In genomic region chr1:26288311-26288941, GRCh38 we compare ENCODE assay signal across 8 cellular contexts. TPM values are rescaled to one million over a fixed set of nuclear protein-coding genes. Genes with fewer than 3 reads are reported as not detected.
DNase-seq lines count a peak whose midpoint lies in the region; ATAC-seq and FAIRE-seq lines count a peak whose summit lies in the region.

No MANE protein-coding gene starts in this region.

- peaks cover 0 to 5% of the 10 kb centered on the region in 2 donors for H3K4me1 ChIP-seq in small intestine (ENCODE audit: control insufficient read depth in 2 of 2, insufficient read depth in 1 of 2, low read depth in 1 of 2, low read length in 1 of 2)

- no peaks in the 10 kb centered on the region for H3K27me3 Mint-ChIP-seq in T-cell

- H3K9me3 ChIP-seq in small intestine (ENCODE audit: control insufficient read depth, low read depth) = no peaks in the 10 kb centered on the region

- peaks cover 5% of the 10 kb centered on the region for H3K36me3 Mint-ChIP-seq in T-cell

- H3K4me1 Mint-ChIP-seq in T-cell = peaks cover 92 to 96% (median 96%) of the 10 kb centered on the region in 3 donors

- H3K27ac Mint-ChIP-seq in T-cell = peak overlapping the region; percentile 99 to 100

- peak overlapping the region; percentile 50 for H3K27ac ChIP-seq in angular gyrus (ENCODE audit: low read depth, low read length)
- peak overlapping the region; percentile 65 to 70 for H3K27ac ChIP-seq in small intestine (ENCODE audit: low read depth in 1 of 2, low read length in 1 of 2)

- no peaks in the 10 kb centered on the region for H3K36me3 ChIP-seq in small intestine (ENCODE audit: control insufficient read depth in 2 of 2, insufficient read depth in 2 of 2, low read length in 2 of 2)

- no peak overlapping the region for H3K4me3 ChIP-seq in small intestine (ENCODE audit: low read depth in 1 of 2, low read length in 2 of 2)

- CTCF ChIA-PET in T-cell (lab: Charles Lee) = interaction anchor here (0.6 to 2.7 kb wide), 12 partner anchors 9 to 1510 kb away, joined by 3 to 13 read pairs (median 4); partner anchors contain the start of genes CD52 (in 1 of the 2) and SH3BGRL3 (in 1 of the 2)

- no peaks in the 10 kb centered on the region for H3K9me3 Mint-ChIP-seq in T-cell

- POLR2A ChIA-PET in T-cell (lab: Charles Lee) = interaction anchor here in 1 of 2 donors (1.4 kb wide), 1 partner anchor 30 kb away, joined by 4 read pairs; no protein-coding TSS in a partner anchor

- no peak for FAIRE-seq in small intestine (lab: Jason Lieb, UNC)

- DNase-seq in GF-D8 (lab: John Stamatoyannopoulos, UW) (peak; percentile 94), T-cell (peak in 10 of 34 experiments; percentile 18 to 67 (median 28)), small intestine (peak; percentile 55), NCI-H2171 treated with DMSO at 0.1 percent for 48 hours (lab: John Stamatoyannopoulos, UW) (no peak), cortex of kidney (lab: John Stamatoyannopoulos, UW) (no peak), NCI-H1105 treated with DMSO at 0.1 percent for 48 hours (lab: John Stamatoyannopoulos, UW) (no peak)

- H3K27me3 ChIP-seq in small intestine (ENCODE audit: control insufficient read depth in 2 of 2, insufficient read depth in 2 of 2, low read length in 2 of 2) = no peaks in the 10 kb centered on the region

- peak overlapping the region; percentile 62 to 94 (median 68) for H3K4me3 Mint-ChIP-seq in T-cell

- 26 to 43% (median 33%) methylated on average over 5 of the region's 5 CpGs for WGBS in small intestine, 3 donors

- ATAC-seq in T-cell (replicated peaks in 1 of 4) (peak in 2 of 4 experiments; percentile 12 to 17), GM18858 (IDR thresholded peaks at IDR 0.05; ENCODE audit: unreplicated experiment) (no peak)

RNA-seq across cellular contexts. Expression of gene SH3BGRL3, which starts 8.5 kb away (rescaled TPM):
- 100 to 1,000 TPM; 218 to 457 (median 370) TPM for total RNA-seq in T-cell
- polyA plus RNA-seq in small intestine = 100 to 1,000 TPM; 157 to 238 (median 199) TPM

RNA-seq across cellular contexts. Expression of gene UBXN11, which starts 18.0 kb away (rescaled TPM):
- total RNA-seq in T-cell = 100 to 1,000 TPM in 3 of 5 donors, 10 to 100 TPM in 2; 39.5 to 112 (median 104) TPM
- 10 to 100 TPM in 1 of 3 donors, 1 to 10 TPM in 2; 1.1 to 20.2 (median 2.7) TPM for polyA plus RNA-seq in small intestine

RNA-seq across cellular contexts. Expression of gene CD52, which starts 29.3 kb away (rescaled TPM):
- total RNA-seq in T-cell = 1,000 to 10,000 TPM in 4 of 5 donors, 100 to 1,000 TPM in 1; 994 to 1,121 (median 1,054) TPM
- polyA plus RNA-seq in small intestine = 100 to 1,000 TPM in 1 of 3 donors, 10 to 100 TPM in 2; 31.1 to 116 (median 42.5) TPM

RNA-seq across cellular contexts. Expression of gene CEP85, which starts 54.4 kb away (rescaled TPM):
- total RNA-seq in T-cell = 10 to 100 TPM; 14.2 to 28.5 (median 20.7) TPM
- polyA plus RNA-seq in small intestine = 1 to 10 TPM; 2.7 to 7.2 (median 4.1) TPM

Comparison
In these comparisons a context has a peak if more than half of its experiments do, and no peak if none do; other contexts are left out.
1. DNase-seq: peak in GF-D8 (single experiment) and small intestine (single experiment); none in NCI-H2171 treated with DMSO at 0.1 percent for 48 hours (single experiment), cortex of kidney (single experiment) and NCI-H1105 treated with DMSO at 0.1 percent for 48 hours (single experiment).